8 cellular contexts compared by ENCODE assay signal in genomic region chr11:14908214-14908880, GRCh38. TPM values are rescaled to one million over a fixed set of nuclear protein-coding genes. Genes with fewer than 3 reads are reported as not detected.
DNase-seq lines count a peak whose midpoint lies in the region; ATAC-seq and TF ChIP-seq lines count a peak whose summit lies in the region.

No MANE protein-coding gene starts in this region.

- H2BK12ac ChIP-seq in mesenchymal stem cell (ENCODE audit: low read length in 2 of 2), result no peak overlapping the region

- no peak overlapping the region for H3K18ac ChIP-seq in mesenchymal stem cell (ENCODE audit: low read depth in 1 of 2, low read length in 2 of 2)

- no peak overlapping the region for H2BK15ac ChIP-seq in mesenchymal stem cell (ENCODE audit: low read depth, poor library complexity, severe bottlenecking)

- no peaks in the 10 kb centered on the region for H3K4me1 ChIP-seq in mesenchymal stem cell (ENCODE audit: control insufficient read depth, insufficient read depth, low read depth, low read length)

- H2BK5ac ChIP-seq in mesenchymal stem cell (ENCODE audit: low read depth, low read length, poor library complexity, severe bottlenecking), result no peak overlapping the region

- no peak overlapping the region for H4K91ac ChIP-seq in mesenchymal stem cell (ENCODE audit: low read length)

- CTCF ChIA-PET in BJ (lab: Yijun Ruan, JAX), result interaction anchor here (0.6 to 7.3 kb wide), 53 partner anchors 10 to 1657 kb away, joined by 3 to 129 read pairs (median 4); partner anchors contain the start of genes CALCB, CYP2R1 and PSMA1

- DNase-seq in BJ (ENCODE audit: low read depth) (no peak), GM13976 (ENCODE audit: low spot score) (peak; percentile 32), M059J (ENCODE audit: low read depth) (peak; percentile 56), RPMI7951 (ENCODE audit: low read depth) (peak; percentile 24), cerebellum (ENCODE audit: low spot score) (peak; percentile 65), mesenchymal stem cell (peak; percentile 47)

- no peak overlapping the region for H3K4ac ChIP-seq in mesenchymal stem cell (ENCODE audit: low read depth in 1 of 2, low read length in 2 of 2)

- H2AK5ac ChIP-seq in mesenchymal stem cell (ENCODE audit: low read length, severe bottlenecking), result no peak overlapping the region

- H2AFZ ChIP-seq in mesenchymal stem cell (ENCODE audit: low read depth, low read length), result no peak overlapping the region

- H3K79me1 ChIP-seq in mesenchymal stem cell (replicated peaks; ENCODE audit: low read length, poor library complexity, severe bottlenecking), result no peaks in the 10 kb centered on the region

- no peak overlapping the region for H3K4me2 ChIP-seq in mesenchymal stem cell (ENCODE audit: low read length, poor library complexity, severe bottlenecking)

- in situ Hi-C loops in GM13976 (cut with MboI; ENCODE audit: low sequenced_read_pairs, unreplicated experiment), result loop anchor here (10.0 kb wide), 1 partner anchor 114 kb away; no protein-coding TSS in a partner anchor

- H3K4me3 ChIP-seq in BJ (ENCODE audit: low read depth, low read length) (no peak overlapping the region), mesenchymal stem cell (ENCODE audit: insufficient read depth in 1 of 2, low read depth in 1 of 2, low read length in 2 of 2) (no peak overlapping the region)

- no peak overlapping the region for H3K27ac ChIP-seq in mesenchymal stem cell (ENCODE audit: low read length, poor library complexity, severe bottlenecking)

- no peak overlapping the region for H3K14ac ChIP-seq in mesenchymal stem cell (ENCODE audit: low read length in 2 of 2)

- no peak overlapping the region for H3K9ac ChIP-seq in mesenchymal stem cell (ENCODE audit: low read length)

- peak; percentile 68 for TF ChIP-seq CTCF in BJ (IDR thresholded peaks at IDR 0.05; ENCODE audit: insufficient read depth, low read depth, low read length)
- peak; percentile 50 for TF ChIP-seq CTCF in GM13976 (IDR thresholded peaks at IDR 0.05; ENCODE audit: borderline replicate concordance, control extremely low read depth, extremely low read depth, insufficient read depth, missing control alignments)

- H3K27me3 ChIP-seq in BJ (ENCODE audit: control insufficient read depth, insufficient read depth, low read length) (no peaks in the 10 kb centered on the region), mesenchymal stem cell (ENCODE audit: control insufficient read depth in 1 of 2, insufficient read depth in 1 of 2, low read length in 2 of 2) (peaks cover 0 to 11% of the 10 kb centered on the region in 2 experiments)

- no peak overlapping the region for H4K8ac ChIP-seq in mesenchymal stem cell (ENCODE audit: low read length)

- ATAC-seq in HG03108 (IDR thresholded peaks at IDR 0.05; ENCODE audit: unreplicated experiment) (no peak), HG03159 (IDR thresholded peaks at IDR 0.05; ENCODE audit: unreplicated experiment) (no peak)

- H3K36me3 ChIP-seq in BJ (ENCODE audit: control insufficient read depth, insufficient read depth, low read length) (no peaks in the 10 kb centered on the region), mesenchymal stem cell (ENCODE audit: control insufficient read depth in 1 of 2, insufficient read depth in 2 of 2, low read depth in 1 of 2, low read length in 2 of 2) (no peaks in the 10 kb centered on the region)

- WGBS in mesenchymal stem cell, result 54% methylated on average over 6 of the region's 6 CpGs

- no peaks in the 10 kb centered on the region for H3K9me3 ChIP-seq in mesenchymal stem cell (ENCODE audit: control insufficient read depth, low read length)

- no peak overlapping the region for H3K23ac ChIP-seq in mesenchymal stem cell (ENCODE audit: low read length in 2 of 2)

- H2BK120ac ChIP-seq in mesenchymal stem cell (ENCODE audit: low read depth, low read length), result no peak overlapping the region

- POLR2A ChIA-PET in BJ (lab: Charles Lee), result interaction anchor here (0.5 kb wide), 1 partner anchor 1527 kb away, joined by 4 read pairs; no protein-coding TSS in a partner anchor

RNA-seq across cellular contexts. Expression of gene CYP2R1, which starts 16.3 kb away (rescaled TPM):
- 7.3 and 14.0 TPM in 2 replicates for polyA plus RNA-seq in BJ (2011; rRNA removed)
- 3.4 and 4.7 TPM in 2 replicates for polyA minus RNA-seq in BJ (2011; rRNA and poly(A)+ RNA removed)
- total RNA-seq in M059J (2014; rRNA removed; shearing (Covaris generic)), result 6.9 and 7.8 TPM in 2 replicates
- total RNA-seq in RPMI7951 (2014; rRNA removed; shearing (Covaris generic)), result 4.8 and 5.6 TPM in 2 replicates
- total RNA-seq in cerebellum, result 30.8 TPM
- 11.3 TPM for polyA plus RNA-seq in mesenchymal stem cell (2013, experiment 1 of 2)
- 10.5 TPM for polyA plus RNA-seq in mesenchymal stem cell (2013, experiment 2 of 2)
